Comparison of ENCODE assay signal across 12 cellular contexts in the genomic region with DNA sequence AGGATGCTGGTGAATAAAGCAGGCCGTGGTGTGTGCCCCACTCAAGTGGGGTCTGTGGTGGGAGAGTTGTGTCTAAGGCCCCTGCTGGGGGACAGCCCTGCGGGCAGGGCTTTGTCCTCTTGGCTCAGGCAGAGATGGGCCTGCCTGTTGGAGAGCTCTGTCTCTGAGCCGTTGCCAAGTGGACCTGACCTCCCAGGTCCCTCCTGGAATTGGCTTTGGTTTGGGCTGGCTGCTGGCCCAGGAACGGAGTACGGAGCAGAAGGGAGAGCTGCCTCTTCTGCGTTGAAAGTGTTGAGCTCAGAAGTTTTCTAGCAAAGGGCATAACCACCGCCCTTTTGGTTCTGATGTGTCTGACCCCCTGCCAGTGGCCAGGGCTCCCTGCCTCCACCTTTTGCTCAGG.
DNase-seq lines count a peak whose midpoint lies in the region; ATAC-seq and TF ChIP-seq lines count a peak whose summit lies in the region.
"Had no signal": no experiment of that assay in that cellular context is flagged by ENCODE, and none has a peak within 500 bp of the region (broad histone marks: within the 10 kb centered on the region; RNA-seq: fewer than 3 reads in every experiment).

No MANE protein-coding gene starts in this region.

- no peak for ATAC-seq in lower lobe of right lung
- ATAC-seq: activated naive CD4-positive, alpha-beta T cell treated with anti-CD3 and anti-CD28 coated beads, Interleukin-2, amount 50 U/mL, for 72 hours; stimulated activated naive CD8-positive, alpha-beta T cell treated with anti-CD3 and anti-CD28 coated beads, Interleukin-15, Interleukin-2, amounts not matched to agents 100 U/mL and 50 U/mL, for 24 hours had no signal

- no peak overlapping the region for H3K4me3 Mint-ChIP-seq in activated naive CD4-positive, alpha-beta T cell treated with anti-CD3 and anti-CD28 coated beads for 36 hours
- H3K4me3 Mint-ChIP-seq: CD8-positive, alpha-beta memory T cell; H9 had no signal

- H3K27ac Mint-ChIP-seq in activated naive CD4-positive, alpha-beta T cell treated with anti-CD3 and anti-CD28 coated beads for 36 hours, result no peak overlapping the region

- H3K27me3 ChIP-seq in esophagus (ENCODE audit: control insufficient read depth in 1 of 2, insufficient read depth in 2 of 2, low read length in 2 of 2), result no peaks in the 10 kb centered on the region
- no peaks in the 10 kb centered on the region for H3K27me3 ChIP-seq in lower lobe of right lung (ENCODE audit: low read depth)
- H3K27me3 ChIP-seq in tibial artery, result no peaks in the 10 kb centered on the region

- H3K4me3 ChIP-seq in esophagus (ENCODE audit: low read depth in 1 of 2, low read length in 2 of 2), result no peak overlapping the region
- H3K4me3 ChIP-seq in lower lobe of right lung, result no peak overlapping the region
- no peak overlapping the region for H3K4me3 ChIP-seq in tibial artery

- H3K27me3 Mint-ChIP-seq in activated naive CD4-positive, alpha-beta T cell treated with anti-CD3 and anti-CD28 coated beads for 36 hours (ENCODE audit: low read depth), result no peaks in the 10 kb centered on the region
- H3K27me3 Mint-ChIP-seq: CD8-positive, alpha-beta memory T cell had no signal

- intact Hi-C loops in lower lobe of right lung (cut with DNase I), result no loop called here
- intact Hi-C loops in tibial artery (cut with DNase I; ENCODE audit: low total_unique reads), result loop anchor here (10.0 kb wide), 1 partner anchor 114 kb away; no protein-coding TSS in a partner anchor
- intact Hi-C loops in activated naive CD4-positive, alpha-beta T cell treated with anti-CD3 and anti-CD28 coated beads for 36 hours (cut with micrococcal nuclease), result no loop called here

- TF ChIP-seq CTCF in VCaP (conservative IDR thresholded peaks at IDR 0.05) (no peak), lower lobe of right lung (IDR thresholded peaks at IDR 0.05) (no peak), tibial artery (IDR thresholded peaks at IDR 0.05) (no peak)

- CTCF ChIA-PET in activated naive CD4-positive, alpha-beta T cell treated with anti-CD3 and anti-CD28 coated beads for 36 hours (lab: Charles Lee), result interaction anchor here (0.6 kb wide), 1 partner anchor 360 kb away, joined by 3 read pairs; no protein-coding TSS in a partner anchor

- DNase-seq in lower lobe of right lung (peak; percentile 47), tibial artery (peak in 1 of 2 donors; percentile 88), MV-4-11 (lab: John Stamatoyannopoulos, UW) (no peak), mesenteric fat pad (ENCODE audit: low spot score) (no peak), HK-2 (ENCODE audit: unreplicated experiment) (no peak)
- DNase-seq in activated naive CD4-positive, alpha-beta T cell treated with anti-CD3 and anti-CD28 coated beads for 36 hours, result no peak
- DNase-seq: H9; stimulated activated naive CD8-positive, alpha-beta T cell treated with anti-CD3 and anti-CD28 coated beads, Interleukin-15, Interleukin-2, amounts not matched to agents 100 U/mL and 50 U/mL, for 24 hours had no signal

- H3K36me3 ChIP-seq in esophagus (ENCODE audit: control insufficient read depth in 2 of 2, insufficient read depth in 2 of 2, low read length in 1 of 2) (peaks cover under 1 to 28% of the 10 kb centered on the region in 2 donors), lower lobe of right lung (peaks cover 25% of the 10 kb centered on the region), tibial artery (peaks cover 0 to 23% (median 4%) of the 10 kb centered on the region in 3 donors)

- peaks cover 7% of the 10 kb centered on the region for H3K36me3 Mint-ChIP-seq in activated naive CD4-positive, alpha-beta T cell treated with anti-CD3 and anti-CD28 coated beads for 36 hours (ENCODE audit: low read depth)
- H3K36me3 Mint-ChIP-seq: activated naive CD4-positive, alpha-beta T cell treated with anti-CD3 and anti-CD28 coated beads, Interleukin-2, amount 50 U/mL, for 72 hours had no signal

- WGBS in esophagus, 2 donors, result 67 to 69% methylated on average over 7 of the region's 7 CpGs

- no peaks in the 10 kb centered on the region for H3K9me3 ChIP-seq in esophagus (ENCODE audit: control insufficient read depth in 2 of 2, insufficient read depth in 1 of 2, low read depth in 1 of 2, low read length in 1 of 2)
- no peaks in the 10 kb centered on the region for H3K9me3 ChIP-seq in lower lobe of right lung
- H3K9me3 ChIP-seq in tibial artery, result no peaks in the 10 kb centered on the region

- H3K4me1 Mint-ChIP-seq in activated naive CD4-positive, alpha-beta T cell treated with anti-CD3 and anti-CD28 coated beads for 36 hours (ENCODE audit: low read depth), result no peaks in the 10 kb centered on the region
- H3K4me1 Mint-ChIP-seq: CD8-positive, alpha-beta memory T cell had no signal

- no peaks in the 10 kb centered on the region for H3K9me3 Mint-ChIP-seq in activated naive CD4-positive, alpha-beta T cell treated with anti-CD3 and anti-CD28 coated beads for 36 hours
- H3K9me3 Mint-ChIP-seq: activated naive CD4-positive, alpha-beta T cell treated with anti-CD3 and anti-CD28 coated beads, Interleukin-2, amount 50 U/mL, for 72 hours; CD8-positive, alpha-beta memory T cell; H9 had no signal

- peaks cover 2 to 3% of the 10 kb centered on the region in 2 donors for H3K4me1 ChIP-seq in esophagus (ENCODE audit: control insufficient read depth in 2 of 2, insufficient read depth in 2 of 2, low read length in 1 of 2)
- H3K4me1 ChIP-seq in lower lobe of right lung, result no peaks in the 10 kb centered on the region
- H3K4me1 ChIP-seq in tibial artery, result peaks cover 11 to 46% (median 38%) of the 10 kb centered on the region in 4 donors

- H3K27ac ChIP-seq in VCaP, result peak overlapping the region; percentile 80
- H3K27ac ChIP-seq in esophagus (ENCODE audit: low read depth in 2 of 2, low read length in 1 of 2), result peak overlapping the region; percentile 16 to 48
- H3K27ac ChIP-seq in lower lobe of right lung, result no peak overlapping the region
- peak overlapping the region; percentile 87 to 88 for H3K27ac ChIP-seq in tibial artery
